24 cellular contexts compared by ENCODE assay signal in the genomic region with DNA sequence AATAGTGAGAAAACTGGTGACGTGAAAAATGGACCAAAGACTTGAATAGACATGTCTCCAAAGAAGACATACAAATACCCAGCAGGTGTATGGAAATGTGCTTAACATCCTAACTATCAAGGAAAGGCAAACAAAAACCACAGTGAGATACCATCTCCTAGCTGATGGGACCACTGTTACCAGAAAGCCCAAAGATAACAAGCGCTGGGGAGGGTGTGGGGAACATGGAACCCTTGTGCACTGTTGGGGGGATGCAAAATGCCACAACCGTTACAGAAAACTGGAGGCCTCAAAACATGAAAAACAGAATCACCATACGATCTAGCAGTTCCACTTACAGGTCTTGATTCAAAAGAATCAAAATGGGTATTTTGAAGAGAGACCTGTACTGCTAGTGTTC. TPM values are rescaled to one million over a fixed set of nuclear protein-coding genes. Genes with fewer than 3 reads are reported as not detected.
DNase-seq lines count a peak whose midpoint lies in the region; ATAC-seq, FAIRE-seq and TF ChIP-seq lines count a peak whose summit lies in the region.
"Had no signal": no experiment of that assay in that cellular context is flagged by ENCODE, and none has a peak within 500 bp of the region (broad histone marks: within the 10 kb centered on the region; RNA-seq: fewer than 3 reads in every experiment).

No MANE protein-coding gene starts in this region.

- H3K27ac ChIP-seq in HCT116 (ENCODE audit: low read depth, low read length) = no peak overlapping the region
- H3K27ac ChIP-seq: 22Rv1, A549, C4-2B had no signal

- H3K9ac ChIP-seq in HCT116 (ENCODE audit: low read length) = no peak overlapping the region

- no peak for TF ChIP-seq RAD21 in HCT116 (IDR thresholded peaks at IDR 0.05; ENCODE audit: low read depth)

- no peak overlapping the region for H3K4me3 Mint-ChIP-seq in activated CD4-positive, alpha-beta T cell treated with anti-CD3 and anti-CD28 coated beads for 36 hours
- no peak overlapping the region for H3K4me3 Mint-ChIP-seq in T-helper 17 cell
- H3K4me3 Mint-ChIP-seq in memory B cell = no peak overlapping the region
- H3K4me3 Mint-ChIP-seq: CD4-positive, alpha-beta T cell; H9 had no signal

- peaks cover 78% of the 10 kb centered on the region for H3K36me3 Mint-ChIP-seq in activated CD4-positive, alpha-beta T cell treated with anti-CD3 and anti-CD28 coated beads for 36 hours (ENCODE audit: low read depth)
- H3K36me3 Mint-ChIP-seq in T-helper 17 cell (ENCODE audit: low read depth) (peaks cover 29% of the 10 kb centered on the region), memory B cell (peaks cover 59% of the 10 kb centered on the region)

- H3K4me3 ChIP-seq in HCT116 (replicated peaks in 1 of 2; ENCODE audit: low read depth in 1 of 2, low read length in 2 of 2) = no peak overlapping the region
- H3K4me3 ChIP-seq: A549 had no signal

- peaks cover 74 to 83% of the 10 kb centered on the region in 2 experiments for H3K36me3 ChIP-seq in HCT116 (ENCODE audit: control insufficient read depth in 1 of 2, insufficient read depth in 2 of 2, low read length in 2 of 2)

- no peak for DNase-seq in activated CD4-positive, alpha-beta T cell treated with anti-CD3 and anti-CD28 coated beads for 36 hours
- DNase-seq in activated CD4-positive, alpha-beta T cell treated with anti-CD3 and anti-CD28 coated beads for 1 hour = no peak
- DNase-seq in HCT116 (ENCODE audit: low read depth, low spot score) (no peak), T-helper 17 cell (no peak), memory B cell (ENCODE audit: low spot score in 2 of 2) (no peak), sciatic nerve (ENCODE audit: low spot score) (no peak), NCI-H187 treated with DMSO at 0.1 percent for 48 hours (lab: John Stamatoyannopoulos, UW) (no peak), GM12891 (ENCODE audit: insufficient read length, low spot score) (no peak)
- DNase-seq: AML-193; Caco-2; CD4-positive, alpha-beta T cell; DMS153; DMS79; GF-D8; H9 had no signal

- CTCF ChIA-PET in activated CD4-positive, alpha-beta T cell treated with anti-CD3 and anti-CD28 coated beads for 36 hours (lab: Charles Lee) = interaction anchor here (1.2 kb wide), 1 partner anchor 8 kb away, joined by 5 read pairs; no protein-coding TSS in a partner anchor
- CTCF ChIA-PET in HCT116 (lab: Charles Lee) = no interaction called here

- H3K9me3 Mint-ChIP-seq in activated CD4-positive, alpha-beta T cell treated with anti-CD3 and anti-CD28 coated beads for 36 hours (ENCODE audit: low read depth) = no peaks in the 10 kb centered on the region
- H3K9me3 Mint-ChIP-seq in memory B cell = no peaks in the 10 kb centered on the region
- H3K9me3 Mint-ChIP-seq: CD4-positive, alpha-beta T cell; H9 had no signal

- RAD21 ChIA-PET in HCT116 (lab: Charles Lee; ENCODE audit: low non-redundant PET in 1 of 2, low total read pairs in 2 of 2, uncharacterized antibody in 2 of 2, unreplicated experiment in 2 of 2) = no interaction called here

- H3K27me3 ChIP-seq in HCT116 (ENCODE audit: insufficient read depth, low read length) = no peaks in the 10 kb centered on the region

- peaks cover 19% of the 10 kb centered on the region for H3K4me1 Mint-ChIP-seq in activated CD4-positive, alpha-beta T cell treated with anti-CD3 and anti-CD28 coated beads for 36 hours
- H3K4me1 Mint-ChIP-seq in T-helper 17 cell = peaks cover 9% of the 10 kb centered on the region
- peaks cover 4% of the 10 kb centered on the region for H3K4me1 Mint-ChIP-seq in memory B cell

- H3K27ac Mint-ChIP-seq in activated CD4-positive, alpha-beta T cell treated with anti-CD3 and anti-CD28 coated beads for 36 hours = peak overlapping the region; percentile 43
- peak overlapping the region; percentile 47 for H3K27ac Mint-ChIP-seq in T-helper 17 cell
- H3K27ac Mint-ChIP-seq in memory B cell = peak overlapping the region; percentile 83
- H3K27ac Mint-ChIP-seq: CD4-positive, alpha-beta T cell had no signal

- intact Hi-C loops in activated CD4-positive, alpha-beta T cell treated with anti-CD3 and anti-CD28 coated beads for 36 hours (cut with DNase I, micrococcal nuclease) = no loop called here
- intact Hi-C loops in HCT116 (cut with micrococcal nuclease) = no loop called here
- intact Hi-C loops in sciatic nerve (cut with DNase I) = no loop called here

- no peaks in the 10 kb centered on the region for H4K20me1 ChIP-seq in HCT116 (ENCODE audit: insufficient read depth)

- POLR2A ChIA-PET in activated CD4-positive, alpha-beta T cell treated with anti-CD3 and anti-CD28 coated beads for 36 hours (lab: Charles Lee) = no interaction called here
- POLR2A ChIA-PET in HCT116 (lab: Charles Lee) = no interaction called here

- BruUV-seq in HCT116 (replicated peaks; lab: Mats Ljungman, UMichigan) = TSS peak; percentile 7

- peaks cover 7% of the 10 kb centered on the region; the same call in 1 of the 2 replicates for H3K79me2 ChIP-seq in HCT116 (ENCODE audit: insufficient read depth, low read length)

- no peak overlapping the region for H2AFZ ChIP-seq in HCT116 (ENCODE audit: low read depth, low read length, poor library complexity, severe bottlenecking)

- no peak for TF ChIP-seq CTCF in HCT116 (IDR thresholded peaks at IDR 0.05 in 2 of 3, conservative IDR thresholded peaks at IDR 0.05 in 1 of 3; ENCODE audit: borderline replicate concordance in 1 of 3, insufficient read depth in 1 of 3, low read depth in 2 of 3, low read length in 2 of 3)

- no peaks in the 10 kb centered on the region for H3K27me3 Mint-ChIP-seq in activated CD4-positive, alpha-beta T cell treated with anti-CD3 and anti-CD28 coated beads for 36 hours
- H3K27me3 Mint-ChIP-seq in T-helper 17 cell (no peaks in the 10 kb centered on the region), memory B cell (no peaks in the 10 kb centered on the region)
- H3K27me3 Mint-ChIP-seq: CD4-positive, alpha-beta T cell had no signal

- no peak for ATAC-seq in activated CD4-positive, alpha-beta T cell treated with anti-CD3 and anti-CD28 coated beads for 36 hours
- ATAC-seq in HCT116 (no peak), T-helper 17 cell (no peak), memory B cell (ENCODE audit: low read depth) (no peak), sciatic nerve (no peak)
- ATAC-seq: A549 had no signal

- no peak overlapping the region for H3K4me2 ChIP-seq in HCT116 (ENCODE audit: low read length)
- H3K4me2 ChIP-seq: A549 had no signal

- no peak for FAIRE-seq in GM12891 (lab: Jason Lieb, UNC)
- FAIRE-seq: A549, D721Med, GM19239, H1 had no signal

- H3K9me2 ChIP-seq in HCT116 (ENCODE audit: insufficient read depth) = no peaks in the 10 kb centered on the region

- H3K4me1 ChIP-seq in HCT116 (ENCODE audit: control insufficient read depth in 1 of 2, insufficient read depth in 2 of 2, low read length in 2 of 2) = no peaks in the 10 kb centered on the region
- H3K4me1 ChIP-seq: A549, Caco-2 had no signal

- H3K9me3 ChIP-seq in HCT116 (ENCODE audit: control insufficient read depth in 1 of 2, insufficient read depth in 1 of 2, low read depth in 1 of 2, low read length in 2 of 2) = no peaks in the 10 kb centered on the region
- no peaks in the 10 kb centered on the region for H3K9me3 ChIP-seq in T-helper 17 cell (ENCODE audit: control insufficient read depth, low read length, poor library complexity, severe bottlenecking)
- H3K9me3 ChIP-seq: A549, Caco-2 had no signal

- TF ChIP-seq POLR2A in HCT116 (IDR thresholded peaks at IDR 0.05; ENCODE audit: borderline replicate concordance, extremely low read depth, insufficient read depth, insufficient read length) = no peak
- TF ChIP-seq POLR2A in GM12891 (IDR thresholded peaks at IDR 0.05; ENCODE audit: low read depth, low read length) = no peak

TF ChIP-seq in HCT116, 20 proteins besides CTCF, POLR2A, EP300 and RAD21:
- TF ChIP-seq ZNF274 (IDR thresholded peaks at IDR 0.05; ENCODE audit: low read depth, low read length) = no peak
- no peak for TF ChIP-seq SRF (IDR thresholded peaks at IDR 0.05; ENCODE audit: low read depth)
- TF ChIP-seq, protein P1, sequence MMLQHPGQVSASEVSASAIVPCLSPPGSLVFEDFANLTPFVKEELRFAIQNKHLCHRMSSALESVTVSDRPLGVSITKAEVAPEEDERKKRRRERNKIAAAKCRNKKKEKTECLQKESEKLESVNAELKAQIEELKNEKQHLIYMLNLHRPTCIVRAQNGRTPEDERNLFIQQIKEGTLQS (IDR thresholded peaks at IDR 0.05) = no peak

TF ChIP-seq in GM12891, 5 proteins besides CTCF, POLR2A, EP300 and RAD21:
- no peak for TF ChIP-seq TAF1 (IDR thresholded peaks at IDR 0.05; ENCODE audit: low read depth, low read length)
- TF ChIP-seq POLR2AphosphoS5 (IDR thresholded peaks at IDR 0.05; ENCODE audit: low read depth, low read length) = no peak
- no peak for TF ChIP-seq SPI1 (IDR thresholded peaks at IDR 0.05; ENCODE audit: low read depth, low read length)
- TF ChIP-seq PAX5 (IDR thresholded peaks at IDR 0.05; ENCODE audit: insufficient read depth, low read length, severe bottlenecking) = no peak
- no peak for TF ChIP-seq POU2F2 (IDR thresholded peaks at IDR 0.05; ENCODE audit: low read depth, low read length)

RNA-seq across cellular contexts. Expression of a gene that starts 19.8 kb away (rescaled TPM):
- total RNA-seq in activated CD4-positive, alpha-beta T cell treated with anti-CD3 and anti-CD28 coated beads for 36 hours = 100 to 1,000 TPM in 1 of 2 experiments, 10 to 100 TPM in 1; 96.5 to 101 TPM
- total RNA-seq in HCT116 (2021; ENCODE audit: unreplicated experiment) (36.2 TPM), T-helper 17 cell (100 to 1,000 TPM; 176 to 257 TPM), sciatic nerve (28.1 TPM)
- 33.1 and 35.2 TPM in 2 replicates for polyA plus RNA-seq in HCT116 (2012)
- polyA plus RNA-seq in GM12891 (2012; ENCODE audit: low read depth, missing spikeins) = 82.1 TPM

RNA-seq across cellular contexts. Expression of a gene that starts 20.3 kb away (rescaled TPM):
- total RNA-seq in activated CD4-positive, alpha-beta T cell treated with anti-CD3 and anti-CD28 coated beads for 36 hours = 10 to 100 TPM; 42.7 to 48.9 TPM
- total RNA-seq in HCT116 (2021; ENCODE audit: unreplicated experiment) (46.3 TPM), T-helper 17 cell (10 to 100 TPM; 40.5 to 40.6 TPM), sciatic nerve (17.5 TPM)
- 44.5 and 51.2 TPM in 2 replicates for polyA plus RNA-seq in HCT116 (2012)
- polyA plus RNA-seq in GM12891 (2012; ENCODE audit: low read depth, missing spikeins) = 29.3 TPM

RNA-seq across cellular contexts. Expression of a gene that starts 41.8 kb away (rescaled TPM):
- total RNA-seq in activated CD4-positive, alpha-beta T cell treated with anti-CD3 and anti-CD28 coated beads for 36 hours = not detected
- total RNA-seq in HCT116 (2021; ENCODE audit: unreplicated experiment) (not detected), T-helper 17 cell (not detected), sciatic nerve (not detected)
- not detected in 2 replicates for polyA plus RNA-seq in HCT116 (2012)
- not detected for polyA plus RNA-seq in GM12891 (2012; ENCODE audit: low read depth, missing spikeins)
- total RNA-seq: Caco-2; CD4-positive, alpha-beta T cell; Daoy; H1; H9; HT-29 had no signal
- polyA plus RNA-seq: A549, BJ, H1 had no signal
